In genomic region chr6:33297406-33297955, GRCh38 we compare ENCODE assay signal across 8 cellular contexts. TPM values are rescaled to one million over a fixed set of nuclear protein-coding genes. Genes with fewer than 3 reads are reported as not detected.
DNase-seq lines count a peak whose midpoint lies in the region; ATAC-seq and TF ChIP-seq lines count a peak whose summit lies in the region.

No MANE protein-coding gene starts in this region.

- no peaks in the 10 kb centered on the region for H3K9me3 Mint-ChIP-seq in T-helper 1 cell treated with Interleukin-12 subunit alpha and Interleukin-12 subunit beta and Interleukin-4 antibody, amounts not matched to agents 30 μg/mL and 1 μg/mL, for 36 hours

- no peaks in the 10 kb centered on the region for H3K27me3 Mint-ChIP-seq in T-helper 1 cell treated with Interleukin-12 subunit alpha and Interleukin-12 subunit beta and Interleukin-4 antibody, amounts not matched to agents 30 μg/mL and 1 μg/mL, for 36 hours (ENCODE audit: low read depth)
- no peaks in the 10 kb centered on the region for H3K27me3 Mint-ChIP-seq in T-helper 17 cell

- H3K9me3 ChIP-seq in T-helper 17 cell (ENCODE audit: control insufficient read depth, low read length, poor library complexity, severe bottlenecking) (no peaks in the 10 kb centered on the region), ovary (no peaks in the 10 kb centered on the region)

- ATAC-seq in T-helper 17 cell = no peak
- no peak for ATAC-seq in HG03135 (IDR thresholded peaks at IDR 0.05; ENCODE audit: unreplicated experiment)

- 16 to 20% (median 17%) methylated on average over 16 of the region's 16 CpGs for WGBS in ovary, 3 donors

- intact Hi-C loops in ovary (cut with DNase I) = loop anchor here in 1 of 4 donors (10.0 kb wide), 1 partner anchor 117 kb away; the partner anchor contains the start of genes CUTA and PHF1

- peak overlapping the region; percentile 73 to 96 for H3K27ac ChIP-seq in ovary

- H3K27ac Mint-ChIP-seq in T-helper 1 cell treated with Interleukin-12 subunit alpha and Interleukin-12 subunit beta and Interleukin-4 antibody, amounts not matched to agents 30 μg/mL and 1 μg/mL, for 36 hours = peak overlapping the region; percentile 49
- H3K27ac Mint-ChIP-seq in T-helper 17 cell = peak overlapping the region; percentile 98

- TF ChIP-seq POLR2A in ovary (IDR thresholded peaks at IDR 0.05) = no peak

- peaks cover 9% of the 10 kb centered on the region for H3K4me1 ChIP-seq in ovary (ENCODE audit: insufficient read depth)

- peaks cover 39% of the 10 kb centered on the region for H3K36me3 Mint-ChIP-seq in T-helper 1 cell treated with Interleukin-12 subunit alpha and Interleukin-12 subunit beta and Interleukin-4 antibody, amounts not matched to agents 30 μg/mL and 1 μg/mL, for 36 hours (ENCODE audit: low read depth)
- peaks cover 14% of the 10 kb centered on the region for H3K36me3 Mint-ChIP-seq in T-helper 17 cell (ENCODE audit: low read depth)

- DNase-seq in T-helper 1 cell (no peak), T-helper 17 cell (no peak), fibroblast of pulmonary artery (ENCODE audit: low read depth) (no peak), ovary (peak in 3 of 5 donors; percentile 50 to 64 (median 60)), HK-2 (ENCODE audit: unreplicated experiment) (no peak), inferior parietal cortex (ENCODE audit: extremely low spot score) (no peak)

- H3K4me3 Mint-ChIP-seq in T-helper 1 cell treated with Interleukin-12 subunit alpha and Interleukin-12 subunit beta and Interleukin-4 antibody, amounts not matched to agents 30 μg/mL and 1 μg/mL, for 36 hours = peak overlapping the region; percentile 51
- H3K4me3 Mint-ChIP-seq in T-helper 17 cell = peak overlapping the region; percentile 98

- H3K36me3 ChIP-seq in ovary = no peaks in the 10 kb centered on the region

- TF ChIP-seq EP300 in ovary (IDR thresholded peaks at IDR 0.05) = no peak

- H3K4me3 ChIP-seq in fibroblast of pulmonary artery (replicated peaks; ENCODE audit: low read depth, low read length) = peak overlapping the region; percentile 81
- peak overlapping the region; percentile 69 for H3K4me3 ChIP-seq in ovary

- H3K4me1 Mint-ChIP-seq in T-helper 1 cell treated with Interleukin-12 subunit alpha and Interleukin-12 subunit beta and Interleukin-4 antibody, amounts not matched to agents 30 μg/mL and 1 μg/mL, for 36 hours (ENCODE audit: low read depth) = peaks cover 28% of the 10 kb centered on the region
- H3K4me1 Mint-ChIP-seq in T-helper 17 cell = peaks cover 33% of the 10 kb centered on the region

- no peaks in the 10 kb centered on the region for H3K27me3 ChIP-seq in ovary

- TF ChIP-seq CTCF in fibroblast of pulmonary artery (IDR thresholded peaks at IDR 0.05; ENCODE audit: low read length, missing control alignments) = no peak
- TF ChIP-seq CTCF in ovary (IDR thresholded peaks at IDR 0.05) = no peak

RNA-seq across cellular contexts. Expression of gene RGL2, which starts 1.3 kb away (rescaled TPM):
- total RNA-seq in T-helper 17 cell (10 to 100 TPM; 42.1 to 56.2 TPM), ovary (10 to 100 TPM; 41.4 to 82.0 (median 64.9) TPM)
- polyA plus RNA-seq in ovary = 10 to 100 TPM; 26.9 to 66.0 TPM

RNA-seq across cellular contexts. Expression of gene PFDN6, which starts 8.1 kb away (rescaled TPM):
- 10 to 100 TPM; 16.5 to 25.7 TPM for total RNA-seq in T-helper 17 cell
- total RNA-seq in ovary = 10 to 100 TPM in 6 of 7 donors, 1 to 10 TPM in 1; 9.8 to 46.8 (median 42.0) TPM
- 10 to 100 TPM; 80.3 to 83.0 TPM for polyA plus RNA-seq in ovary

RNA-seq across cellular contexts. Expression of gene WDR46, which starts 8.4 kb away (rescaled TPM):
- total RNA-seq in T-helper 17 cell (10 to 100 TPM; 32.1 to 38.6 TPM), ovary (10 to 100 TPM; 29.1 to 58.5 (median 35.0) TPM)
- 10 to 100 TPM; 25.5 to 27.0 TPM for polyA plus RNA-seq in ovary

RNA-seq across cellular contexts. Expression of gene TAPBP, which starts 16.4 kb away (rescaled TPM):
- total RNA-seq in T-helper 17 cell = 100 to 1,000 TPM; 269 to 344 TPM
- total RNA-seq in ovary = 100 to 1,000 TPM in 1 of 7 donors, 10 to 100 TPM in 6; 33.7 to 121 (median 66.9) TPM
- 10 to 100 TPM; 24.4 to 40.5 TPM for polyA plus RNA-seq in ovary

RNA-seq across cellular contexts. Expression of gene ZBTB22, which starts 20.1 kb away (rescaled TPM):
- total RNA-seq in T-helper 17 cell (10 to 100 TPM; 17.1 to 20.2 TPM), ovary (10 to 100 TPM; 17.9 to 38.0 (median 26.1) TPM)
- polyA plus RNA-seq in ovary = 10 to 100 TPM; 13.7 to 26.5 TPM

Comparison
In these comparisons a context has a peak if more than half of its experiments do, and no peak if none do; other contexts are left out.
1. DNase-seq: peak in ovary (3 of 5); none in T-helper 1 cell (0 of 5), T-helper 17 cell (0 of 3), fibroblast of pulmonary artery (single experiment), HK-2 (single experiment) and inferior parietal cortex (single experiment).